Comparison of ENCODE assay signal across 1 cellular context in the genomic region with DNA sequence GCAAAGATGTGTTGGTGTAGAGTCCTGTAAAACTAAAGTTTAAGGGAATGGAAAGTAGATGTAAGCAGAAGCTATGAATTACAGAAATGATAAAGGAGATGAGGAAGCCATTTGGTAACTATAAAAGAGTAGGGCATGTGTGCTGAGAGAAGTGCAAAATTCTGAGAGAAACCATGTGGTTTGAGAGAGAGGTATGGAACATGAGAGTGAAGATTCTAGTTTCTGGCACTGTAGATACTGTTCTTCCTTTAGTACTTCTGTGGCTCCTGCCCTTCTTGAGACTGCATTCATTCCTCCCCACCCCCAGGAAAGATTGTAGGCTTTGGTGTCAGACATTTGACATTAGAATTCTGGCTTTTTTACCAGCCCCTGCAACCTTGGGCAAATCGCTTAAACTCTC.
TF ChIP-seq lines count a peak whose summit lies in the region.

No MANE protein-coding gene starts in this region.

TF ChIP-seq in GM12878, 131 proteins besides CTCF, POLR2A, EP300 and RAD21 (continued from another document):
- TF ChIP-seq FOXM1 (IDR thresholded peaks at IDR 0.05; ENCODE audit: low read depth, low read length) (no peak), POLR2AphosphoS2 (IDR thresholded peaks at IDR 0.05; ENCODE audit: low read depth, low read length) (no peak), GATAD2B (conservative IDR thresholded peaks at IDR 0.05; ENCODE audit: low read depth) (no peak), MYB (IDR thresholded peaks at IDR 0.05; ENCODE audit: borderline replicate concordance, low read depth, low read length) (no peak), KAT2A (conservative IDR thresholded peaks at IDR 0.05; ENCODE audit: control insufficient read depth, low read depth, low read length) (no peak), BHLHE40 (IDR thresholded peaks at IDR 0.05; ENCODE audit: borderline replicate concordance in 1 of 2, low read depth in 2 of 2, low read length in 1 of 2) (no peak), ESRRA (IDR thresholded peaks at IDR 0.05; ENCODE audit: low read length) (no peak), RCOR1 (conservative IDR thresholded peaks at IDR 0.05; ENCODE audit: low read depth, low read length) (no peak), POLR2AphosphoS5 (IDR thresholded peaks at IDR 0.05; ENCODE audit: low read length) (no peak), FOXK2 (IDR thresholded peaks at IDR 0.05) (no peak), DPF2 (IDR thresholded peaks at IDR 0.05) (no peak), JUNB (IDR thresholded peaks at IDR 0.05) (no peak), SREBF2 (IDR thresholded peaks at IDR 0.05; ENCODE audit: low read length) (no peak)
- TF ChIP-seq, protein P1, sequence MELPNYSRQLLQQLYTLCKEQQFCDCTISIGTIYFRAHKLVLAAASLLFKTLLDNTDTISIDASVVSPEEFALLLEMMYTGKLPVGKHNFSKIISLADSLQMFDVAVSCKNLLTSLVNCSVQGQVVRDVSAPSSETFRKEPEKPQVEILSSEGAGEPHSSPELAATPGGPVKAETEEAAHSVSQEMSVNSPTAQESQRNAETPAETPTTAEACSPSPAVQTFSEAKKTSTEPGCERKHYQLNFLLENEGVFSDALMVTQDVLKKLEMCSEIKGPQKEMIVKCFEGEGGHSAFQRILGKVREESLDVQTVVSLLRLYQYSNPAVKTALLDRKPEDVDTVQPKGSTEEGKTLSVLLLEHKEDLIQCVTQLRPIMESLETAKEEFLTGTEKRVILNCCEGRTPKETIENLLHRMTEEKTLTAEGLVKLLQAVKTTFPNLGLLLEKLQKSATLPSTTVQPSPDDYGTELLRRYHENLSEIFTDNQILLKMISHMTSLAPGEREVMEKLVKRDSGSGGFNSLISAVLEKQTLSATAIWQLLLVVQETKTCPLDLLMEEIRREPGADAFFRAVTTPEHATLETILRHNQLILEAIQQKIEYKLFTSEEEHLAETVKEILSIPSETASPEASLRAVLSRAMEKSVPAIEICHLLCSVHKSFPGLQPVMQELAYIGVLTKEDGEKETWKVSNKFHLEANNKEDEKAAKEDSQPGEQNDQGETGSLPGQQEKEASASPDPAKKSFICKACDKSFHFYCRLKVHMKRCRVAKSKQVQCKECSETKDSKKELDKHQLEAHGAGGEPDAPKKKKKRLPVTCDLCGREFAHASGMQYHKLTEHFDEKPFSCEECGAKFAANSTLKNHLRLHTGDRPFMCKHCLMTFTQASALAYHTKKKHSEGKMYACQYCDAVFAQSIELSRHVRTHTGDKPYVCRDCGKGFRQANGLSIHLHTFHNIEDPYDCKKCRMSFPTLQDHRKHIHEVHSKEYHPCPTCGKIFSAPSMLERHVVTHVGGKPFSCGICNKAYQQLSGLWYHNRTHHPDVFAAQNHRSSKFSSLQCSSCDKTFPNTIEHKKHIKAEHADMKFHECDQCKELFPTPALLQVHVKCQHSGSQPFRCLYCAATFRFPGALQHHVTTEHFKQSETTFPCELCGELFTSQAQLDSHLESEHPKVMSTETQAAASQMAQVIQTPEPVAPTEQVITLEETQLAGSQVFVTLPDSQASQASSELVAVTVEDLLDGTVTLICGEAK (IDR thresholded peaks at IDR 0.05; ENCODE audit: borderline replicate concordance): no peak
- TF ChIP-seq, protein P2, sequence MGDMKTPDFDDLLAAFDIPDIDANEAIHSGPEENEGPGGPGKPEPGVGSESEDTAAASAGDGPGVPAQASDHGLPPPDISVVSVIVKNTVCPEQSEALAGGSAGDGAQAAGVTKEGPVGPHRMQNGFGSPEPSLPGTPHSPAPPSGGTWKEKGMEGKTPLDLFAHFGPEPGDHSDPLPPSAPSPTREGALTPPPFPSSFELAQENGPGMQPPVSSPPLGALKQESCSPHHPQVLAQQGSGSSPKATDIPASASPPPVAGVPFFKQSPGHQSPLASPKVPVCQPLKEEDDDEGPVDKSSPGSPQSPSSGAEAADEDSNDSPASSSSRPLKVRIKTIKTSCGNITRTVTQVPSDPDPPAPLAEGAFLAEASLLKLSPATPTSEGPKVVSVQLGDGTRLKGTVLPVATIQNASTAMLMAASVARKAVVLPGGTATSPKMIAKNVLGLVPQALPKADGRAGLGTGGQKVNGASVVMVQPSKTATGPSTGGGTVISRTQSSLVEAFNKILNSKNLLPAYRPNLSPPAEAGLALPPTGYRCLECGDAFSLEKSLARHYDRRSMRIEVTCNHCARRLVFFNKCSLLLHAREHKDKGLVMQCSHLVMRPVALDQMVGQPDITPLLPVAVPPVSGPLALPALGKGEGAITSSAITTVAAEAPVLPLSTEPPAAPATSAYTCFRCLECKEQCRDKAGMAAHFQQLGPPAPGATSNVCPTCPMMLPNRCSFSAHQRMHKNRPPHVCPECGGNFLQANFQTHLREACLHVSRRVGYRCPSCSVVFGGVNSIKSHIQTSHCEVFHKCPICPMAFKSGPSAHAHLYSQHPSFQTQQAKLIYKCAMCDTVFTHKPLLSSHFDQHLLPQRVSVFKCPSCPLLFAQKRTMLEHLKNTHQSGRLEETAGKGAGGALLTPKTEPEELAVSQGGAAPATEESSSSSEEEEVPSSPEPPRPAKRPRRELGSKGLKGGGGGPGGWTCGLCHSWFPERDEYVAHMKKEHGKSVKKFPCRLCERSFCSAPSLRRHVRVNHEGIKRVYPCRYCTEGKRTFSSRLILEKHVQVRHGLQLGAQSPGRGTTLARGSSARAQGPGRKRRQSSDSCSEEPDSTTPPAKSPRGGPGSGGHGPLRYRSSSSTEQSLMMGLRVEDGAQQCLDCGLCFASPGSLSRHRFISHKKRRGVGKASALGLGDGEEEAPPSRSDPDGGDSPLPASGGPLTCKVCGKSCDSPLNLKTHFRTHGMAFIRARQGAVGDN (IDR thresholded peaks at IDR 0.05): no peak
TF ChIP-seq in GM12878: peak in this region for 0.
